In genomic region chr11:76219243-76219642, GRCh38 we compare ENCODE assay signal across 18 cellular contexts. TPM values are rescaled to one million over a fixed set of nuclear protein-coding genes. Genes with fewer than 3 reads are reported as not detected.
A peak's percentile ranks its signal among the peaks of the same experiment; 100 is the strongest.
DNase-seq lines count a peak whose midpoint lies in the region; ATAC-seq, FAIRE-seq and TF ChIP-seq lines count a peak whose summit lies in the region.
"Had no signal": no experiment of that assay in that cellular context is flagged by ENCODE, and none has a peak within 500 bp of the region (broad histone marks: within the 10 kb centered on the region; RNA-seq: fewer than 3 reads in every experiment).

No MANE protein-coding gene starts in this region.

- no peak overlapping the region for H4K8ac ChIP-seq in H1 (ENCODE audit: extremely low read depth, insufficient read depth, low read length)

- no peak overlapping the region for H3K4ac ChIP-seq in H1 (replicated peaks; ENCODE audit: insufficient read length, low read depth, low read length)

- no peak for DNase-seq in K562 (ENCODE audit: extremely low read depth in 1 of 4, low spot score in 3 of 4)
- no peak for DNase-seq in H1 (ENCODE audit: low read depth in 1 of 2, low spot score in 2 of 2)
- peak; percentile 44 for DNase-seq in left kidney (ENCODE audit: low read depth, low spot score)
- DNase-seq in omental fat pad (ENCODE audit: low spot score): no peak
- no peak for DNase-seq in SW480 (ENCODE audit: low spot score)
- no peak for DNase-seq in CD8-positive, alpha-beta T cell
- DNase-seq: C1 segment of cervical spinal cord, Caco-2, DMS153, DND-41, GM23248, HFFc6 had no signal

- no peaks in the 10 kb centered on the region for H3K27me3 Mint-ChIP-seq in CD8-positive, alpha-beta T cell (ENCODE audit: low read depth)

- no peak overlapping the region for H3K4me3 Mint-ChIP-seq in CD8-positive, alpha-beta T cell
- H3K4me3 Mint-ChIP-seq: CD4-positive, alpha-beta memory T cell; HFFc6 had no signal

- no peak overlapping the region for H3K14ac ChIP-seq in H1 (ENCODE audit: insufficient read length)

- H3K9ac ChIP-seq in K562 (ENCODE audit: insufficient read depth in 1 of 2, low read depth in 2 of 2, low read length in 2 of 2) (no peak overlapping the region), H1 (replicated peaks in 1 of 4; ENCODE audit: extremely low read depth in 1 of 4, low read depth in 3 of 4, low read length in 3 of 4) (no peak overlapping the region)
- H3K9ac ChIP-seq: GM23248 had no signal

- no peak overlapping the region for H3K56ac ChIP-seq in H1 (replicated peaks; ENCODE audit: insufficient read length, low read depth, low read length)

- H3K4me1 ChIP-seq in K562 (replicated peaks in 1 of 2; ENCODE audit: control insufficient read depth in 2 of 2, insufficient read depth in 2 of 2, low read length in 2 of 2) (peaks cover 0 to 7% of the 10 kb centered on the region in 2 experiments; a peak in 2 of 5 replicates), H1 (replicated peaks in 1 of 4; ENCODE audit: control insufficient read depth in 3 of 4, insufficient read depth in 4 of 4, low read length in 3 of 4) (peaks cover 0 to 5% (median 0%) of the 10 kb centered on the region in 4 experiments; a peak in 1 of 7 replicates)
- H3K4me1 ChIP-seq in CD8-positive, alpha-beta T cell (ENCODE audit: insufficient read depth, low read length): no peaks in the 10 kb centered on the region
- H3K4me1 ChIP-seq: Caco-2, HAP-1 had no signal

- no peak overlapping the region for H3K27ac ChIP-seq in K562 (ENCODE audit: extremely low read depth, low read depth, low read length)
- H3K27ac ChIP-seq in H1 (ENCODE audit: low read depth, low read length): no peak overlapping the region
- no peak overlapping the region for H3K27ac ChIP-seq in CD8-positive, alpha-beta T cell (ENCODE audit: low read depth, low read length)
- H3K27ac ChIP-seq: GM23248 had no signal

- H3K4me3 ChIP-seq in K562: no peak overlapping the region
- no peak overlapping the region for H3K4me3 ChIP-seq in H1 (ENCODE audit: extremely low read depth in 1 of 4, insufficient read depth in 2 of 4, low read depth in 3 of 4, low read length in 4 of 4)
- no peak overlapping the region for H3K4me3 ChIP-seq in CD8-positive, alpha-beta T cell (ENCODE audit: low read depth, low read length)
- H3K4me3 ChIP-seq: GM23248, HAP-1 had no signal

- POLR2A ChIA-PET in K562 (lab: Yijun Ruan, JAX) (interaction anchor here (0.5 to 1.3 kb wide), 3 partner anchors 9 to 79 kb away, joined by 3 to 6 read pairs (median 4); no protein-coding TSS in a partner anchor), H1 (lab: Charles Lee; ENCODE audit: partially characterized antibody) (interaction anchor here (0.8 to 2.5 kb wide), 3 partner anchors 15 to 25 kb away, joined by 3 to 13 read pairs (median 5); no protein-coding TSS in a partner anchor)
- POLR2A ChIA-PET in CD8-positive, alpha-beta T cell (lab: Charles Lee): no interaction called here

- intact Hi-C loops in K562 (cut with micrococcal nuclease): no loop called here
- intact Hi-C loops in CD8-positive, alpha-beta T cell (cut with DNase I, micrococcal nuclease): no loop called here

- H2BK20ac ChIP-seq in H1 (ENCODE audit: low read length): no peak overlapping the region

- TF ChIP-seq CTCF in K562 (IDR thresholded peaks at IDR 0.05 in 2 of 3, conservative IDR thresholded peaks at IDR 0.05 in 1 of 3; ENCODE audit: insufficient read depth in 2 of 3, low read depth in 1 of 3, low read length in 3 of 3): no peak
- no peak for TF ChIP-seq CTCF in H1 (IDR thresholded peaks at IDR 0.05; ENCODE audit: control extremely low read depth in 1 of 3, insufficient read depth in 1 of 3, low read depth in 1 of 3, low read length in 3 of 3)
- TF ChIP-seq CTCF in omental fat pad (IDR thresholded peaks at IDR 0.05): no peak
- TF ChIP-seq CTCF in CD8-positive, alpha-beta T cell (IDR thresholded peaks at IDR 0.05): no peak

- no peak for FAIRE-seq in K562 (lab: Jason Lieb, UNC)
- FAIRE-seq in H1 (lab: Jason Lieb, UNC): no peak
- FAIRE-seq: G401.6, GM12892 had no signal

- H3K9me1 ChIP-seq in K562 (ENCODE audit: control insufficient read depth, insufficient read depth, low read length): no peaks in the 10 kb centered on the region

- H3K79me2 ChIP-seq in K562 (ENCODE audit: control insufficient read depth, insufficient read depth, low read length) (no peaks in the 10 kb centered on the region), H1 (ENCODE audit: control insufficient read depth in 1 of 2, insufficient read depth in 2 of 2, low read length in 2 of 2) (no peaks in the 10 kb centered on the region)

- H3K79me1 ChIP-seq in H1 (ENCODE audit: low read depth, low read length): no peaks in the 10 kb centered on the region

- no peaks in the 10 kb centered on the region for H3K27me3 ChIP-seq in K562 (ENCODE audit: control insufficient read depth in 2 of 2, insufficient read depth in 2 of 2, low read length in 2 of 2)
- H3K27me3 ChIP-seq in H1 (replicated peaks in 1 of 4; ENCODE audit: control insufficient read depth in 3 of 4, extremely low read depth in 1 of 4, insufficient read depth in 3 of 4, low read length in 3 of 4): no peaks in the 10 kb centered on the region; a peak in 1 of 7 replicates
- no peaks in the 10 kb centered on the region for H3K27me3 ChIP-seq in CD8-positive, alpha-beta T cell (ENCODE audit: insufficient read depth, low read length)

- ATAC-seq in K562: no peak
- ATAC-seq in omental fat pad (ENCODE audit: low FRiP score): peak; percentile 24
- ATAC-seq in GM19351 (IDR thresholded peaks at IDR 0.05; ENCODE audit: unreplicated experiment): no peak
- no peak for ATAC-seq in CD8-positive, alpha-beta T cell

- H3K36me3 ChIP-seq in K562 (ENCODE audit: control insufficient read depth, insufficient read depth, low read length) (no peaks in the 10 kb centered on the region), H1 (ENCODE audit: control insufficient read depth in 2 of 4, insufficient read depth in 4 of 4, low read length in 3 of 4) (no peaks in the 10 kb centered on the region)
- no peaks in the 10 kb centered on the region for H3K36me3 ChIP-seq in CD8-positive, alpha-beta T cell (ENCODE audit: insufficient read depth, low read length)
- H3K36me3 ChIP-seq: HAP-1 had no signal

- no peak overlapping the region for H3K27ac Mint-ChIP-seq in CD8-positive, alpha-beta T cell
- H3K27ac Mint-ChIP-seq: CD4-positive, alpha-beta memory T cell; HFFc6 had no signal

- TF ChIP-seq POLR2A in K562 (conservative IDR thresholded peaks at IDR 0.05) (no peak), H1 (IDR thresholded peaks at IDR 0.05; ENCODE audit: control extremely low read depth in 1 of 2, low read depth in 2 of 2, low read length in 2 of 2) (no peak)

- H2BK15ac ChIP-seq in H1 (ENCODE audit: low read length): no peak overlapping the region

- TF ChIP-seq EP300 in K562 (IDR thresholded peaks at IDR 0.05; ENCODE audit: low read length) (no peak), H1 (IDR thresholded peaks at IDR 0.05; ENCODE audit: borderline replicate concordance in 1 of 2, low read depth in 2 of 2, low read length in 2 of 2) (no peak)

- no peaks in the 10 kb centered on the region; the same call in 1 of the 2 replicates for H3K23me2 ChIP-seq in H1 (ENCODE audit: low read depth, low read length)

- H3K23ac ChIP-seq in H1 (ENCODE audit: insufficient read length): no peak overlapping the region

- no peak overlapping the region for H3K4me2 ChIP-seq in K562 (ENCODE audit: insufficient read depth, low read length)
- H3K4me2 ChIP-seq in H1 (ENCODE audit: insufficient read depth in 1 of 2, low read depth in 2 of 2, low read length in 2 of 2): no peak overlapping the region

- BruUV-seq in K562 (replicated peaks; lab: Mats Ljungman, UMichigan): no TSS peak

- no peaks in the 10 kb centered on the region for H3K4me1 Mint-ChIP-seq in CD8-positive, alpha-beta T cell (ENCODE audit: low read depth)
- H3K4me1 Mint-ChIP-seq: CD4-positive, alpha-beta memory T cell had no signal

- in situ Hi-C loops in K562 (cut with MboI): no loop called here

- H2AFZ ChIP-seq in K562 (ENCODE audit: low read depth, low read length): no peak overlapping the region
- no peak overlapping the region for H2AFZ ChIP-seq in H1 (ENCODE audit: low read length)
- H2AFZ ChIP-seq: GM23248 had no signal

- WGBS in K562 (ENCODE audit: insufficient coverage, low coverage, missing lambda C conversion rate): 17% methylated on average over 3 of the region's 3 CpGs
- 86% methylated on average over 3 of the region's 3 CpGs; no CpG with 5 or more reads in 1 of the 2 experiments for WGBS in H1 (ENCODE audit: extremely low coverage in 1 of 2, insufficient coverage in 1 of 2, insufficient read length in 1 of 2, insufficient replicate concordance in 2 of 2, low coverage in 1 of 2, low lambda C conversion rate in 2 of 2, missing lambda C conversion rate in 1 of 2), 2 experiments

- 0 out of 2 replicates have a peak overlapping the region, but pooled peaks have one; percentile 53 for H2AK5ac ChIP-seq in H1 (ENCODE audit: low read depth, low read length)

- CTCF ChIA-PET in K562 (lab: Yijun Ruan, JAX; ENCODE audit: low intra/inter-chr PET ratio): no interaction called here
- CTCF ChIA-PET in H1 (lab: Charles Lee; ENCODE audit: partially characterized antibody): interaction anchor here (0.9 to 6.8 kb wide), 7 partner anchors 11 to 99 kb away, joined by 3 to 45 read pairs (median 6); no protein-coding TSS in a partner anchor
- CTCF ChIA-PET in CD8-positive, alpha-beta T cell (lab: Charles Lee): interaction anchor here (1.0 to 5.7 kb wide), 2 partner anchors 11 to 100 kb away, joined by 4 to 58 read pairs; partner anchors contain the start of gene WNT11

- H4K91ac ChIP-seq in H1 (replicated peaks; ENCODE audit: insufficient read length, low read length): no peak overlapping the region

- H3K9me3 Mint-ChIP-seq in CD8-positive, alpha-beta T cell: no peaks in the 10 kb centered on the region
- H3K9me3 Mint-ChIP-seq: CD4-positive, alpha-beta memory T cell; HFFc6 had no signal

- H3K9me3 ChIP-seq in K562 (replicated peaks; ENCODE audit: control insufficient read depth, insufficient read depth, low read depth, low read length): no peaks in the 10 kb centered on the region
- no peaks in the 10 kb centered on the region for H3K9me3 ChIP-seq in H1 (ENCODE audit: insufficient read depth in 2 of 2, low read depth in 1 of 2, low read length in 1 of 2)
- H3K9me3 ChIP-seq in CD8-positive, alpha-beta T cell (ENCODE audit: low read length): no peaks in the 10 kb centered on the region
- H3K9me3 ChIP-seq: Caco-2, HAP-1 had no signal

- H2BK5ac ChIP-seq in H1 (ENCODE audit: low read depth, low read length): no peak overlapping the region

- H3K18ac ChIP-seq in H1 (ENCODE audit: extremely low read depth, low read length): no peak overlapping the region

- H4K20me1 ChIP-seq in K562 (replicated peaks; ENCODE audit: control insufficient read depth, insufficient read depth, low read length) (no peaks in the 10 kb centered on the region), H1 (replicated peaks in 1 of 2; ENCODE audit: control insufficient read depth in 1 of 2, insufficient read depth in 2 of 2, low read length in 2 of 2) (no peaks in the 10 kb centered on the region)

- H2BK120ac ChIP-seq in H1 (replicated peaks; ENCODE audit: low read depth, low read length): no peak overlapping the region

- TF ChIP-seq RAD21 in K562 (CRISPR knock-in tag; conservative IDR thresholded peaks at IDR 0.05 in 1 of 2, IDR thresholded peaks at IDR 0.05 in 1 of 2) (no peak), H1 (IDR thresholded peaks at IDR 0.05 in 1 of 2, conservative IDR thresholded peaks at IDR 0.05 in 1 of 2; ENCODE audit: low read depth in 2 of 2, low read length in 2 of 2) (no peak)

- H2BK12ac ChIP-seq in H1 (ENCODE audit: low read depth, low read length): no peak overlapping the region

- H4K5ac ChIP-seq in H1 (ENCODE audit: insufficient read length, low read depth, low read length): no peak overlapping the region

- no peaks in the 10 kb centered on the region for H3K36me3 Mint-ChIP-seq in CD8-positive, alpha-beta T cell
- H3K36me3 Mint-ChIP-seq: CD4-positive, alpha-beta memory T cell had no signal

RNA-seq across cellular contexts. Expression of gene WNT11, which starts 12.9 kb away (rescaled TPM):
- total RNA-seq in K562 (2011; cell fraction: chromatin; rRNA removed; ENCODE audit: low replicate concordance): 0.28 and 0.58 TPM in 2 replicates
- total RNA-seq in K562 (2011; cell fraction: nucleolus; rRNA removed): 0.33 and 1.1 TPM in 2 replicates
- 0.37 and 0.53 TPM in 2 replicates for total RNA-seq in K562 (2011; cell fraction: nucleoplasm; rRNA removed)
- total RNA-seq in K562 (2014; rRNA removed): not detected in 2 replicates
- total RNA-seq in K562 (2014; rRNA removed; fragmentation: Illumina TruSeq; extraction: Trizol): not detected in 2 replicates
- not detected in 2 replicates for total RNA-seq in K562 (2015; rRNA removed; fragmentation: Illumina TruSeq; extraction: Trizol)
- 0.09 TPM in 1 of 2 replicates, not detected in the other for total RNA-seq in K562 (2021)
- 0.20 and 0.51 TPM in 2 replicates for polyA plus RNA-seq in K562 (2011; rRNA removed)
- 0.69 and 1.4 TPM in 2 replicates for polyA plus RNA-seq in K562 (2011; cell fraction: cytosol; rRNA removed)
- polyA plus RNA-seq in K562 (2011; cell fraction: nucleus; rRNA removed): 0.37 and 0.65 TPM in 2 replicates
- 0.22 and 0.37 TPM in 2 replicates for polyA plus RNA-seq in K562 (2012)
- 0.12 TPM in 1 of 2 replicates, not detected in the other for polyA plus RNA-seq in K562 (2014; fragmentation: Illumina TruSeq; extraction: Trizol)
- under 1 TPM in 1 of 2 experiments, not detected in 1; 0.03 TPM for polyA plus RNA-seq in K562 (2014; fragmentation: Nextera tagmentation; extraction: Ambion mirVana)
- polyA plus RNA-seq in K562 (2014; rRNA removed): 0.05 TPM in 1 of 2 replicates, not detected in the other
- polyA minus RNA-seq in K562 (2011; rRNA and poly(A)+ RNA removed): 0.28 TPM in 1 of 2 replicates, not detected in the other
- polyA minus RNA-seq in K562 (2011; cell fraction: cytosol; rRNA and poly(A)+ RNA removed): 1.8 TPM in 1 of 2 replicates, not detected in the other
- 0.56 TPM in 1 of 2 replicates, not detected in the other for polyA minus RNA-seq in K562 (2011; cell fraction: nucleus; rRNA and poly(A)+ RNA removed)
- total RNA-seq in H1 (2021; fragmentation: NEBNext Ultra II Directional; extraction: Animal tissue kit (Norgen Biotek cat#: 25700)): 0.45 TPM in 1 of 2 replicates, not detected in the other
- 0.11 and 0.22 TPM in 2 replicates for polyA plus RNA-seq in H1 (2011; rRNA removed)
- polyA plus RNA-seq in H1 (2011; cell fraction: cytosol; rRNA removed): 0.16 TPM
- 0.14 TPM for polyA plus RNA-seq in H1 (2011; cell fraction: nucleus; rRNA removed)
- polyA plus RNA-seq in H1 (2012, experiment 1 of 2): 0.08 to 0.16 TPM (median 0.09 TPM) in 3 of 4 replicates, not detected in the other
- polyA plus RNA-seq in H1 (2012, experiment 2 of 2): not detected
- 0.10 TPM for polyA plus RNA-seq in H1 (2013, experiment 1 of 2)
- 0.15 TPM for polyA plus RNA-seq in H1 (2013, experiment 2 of 2)
- polyA minus RNA-seq in H1 (2011; rRNA and poly(A)+ RNA removed): not detected in 2 replicates
- not detected for polyA minus RNA-seq in H1 (2011; cell fraction: cytosol; rRNA and poly(A)+ RNA removed)
- polyA minus RNA-seq in H1 (2011; cell fraction: nucleus; rRNA and poly(A)+ RNA removed): not detected
- total RNA-seq in omental fat pad: 100 to 1,000 TPM in 1 of 4 donors, 10 to 100 TPM in 3; 20.4 to 137 (median 39.1) TPM
- total RNA-seq in CD8-positive, alpha-beta T cell: 10 to 100 TPM; 10.8 to 12.3 TPM
- total RNA-seq: GM23248, H4, HFFc6 had no signal
- polyA plus RNA-seq: GM23248 had no signal
